Comparison of ENCODE assay signal across 8 cellular contexts in the genomic region with DNA sequence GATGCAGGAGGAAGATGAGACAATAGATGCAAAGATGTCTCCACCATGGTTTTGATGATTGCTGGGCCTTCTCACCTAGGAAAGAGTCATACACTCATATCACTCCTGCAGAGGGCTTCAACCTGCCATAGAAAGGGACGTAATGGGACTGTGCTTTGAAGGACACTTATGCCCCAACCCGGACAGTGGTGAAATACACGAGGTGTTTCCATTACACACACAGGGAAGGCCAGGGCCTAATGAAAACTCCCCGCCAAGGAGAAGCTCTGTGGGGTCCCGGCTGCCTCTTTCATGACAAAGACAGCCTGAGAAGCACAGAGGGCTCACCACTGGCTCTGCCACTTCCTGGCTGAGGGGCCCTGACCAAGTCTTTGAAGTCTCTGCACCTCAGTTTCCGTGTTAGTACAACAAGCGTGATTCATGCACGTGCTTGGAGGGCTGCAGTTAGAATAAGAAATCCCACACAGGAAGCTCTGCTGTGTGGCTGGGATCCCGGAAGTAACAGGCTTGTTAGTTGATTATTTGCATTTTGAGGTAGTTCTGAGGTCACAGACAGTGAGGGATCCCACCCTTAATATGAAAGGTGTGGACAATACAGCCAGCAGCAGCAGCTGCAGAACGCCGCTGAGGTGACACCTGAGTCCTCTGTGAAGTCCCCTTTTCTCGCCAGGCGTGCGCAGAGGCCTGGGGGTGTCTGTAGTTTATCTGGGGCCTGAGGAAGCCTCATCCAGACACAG.
DNase-seq lines count a peak whose midpoint lies in the region.

No MANE protein-coding gene starts in this region.

- no peaks in the 10 kb centered on the region for H3K9me3 ChIP-seq in GM23248 (ENCODE audit: low read depth)

- H3K27ac ChIP-seq in GM23248: no peak overlapping the region

- peak overlapping the region; percentile 53 for H2AFZ ChIP-seq in GM23248

- no peaks in the 10 kb centered on the region for H4K20me1 ChIP-seq in GM23248 (ENCODE audit: insufficient read depth)

- no peaks in the 10 kb centered on the region for H3K27me3 ChIP-seq in GM23248 (replicated peaks; ENCODE audit: insufficient read depth)

- no peaks in the 10 kb centered on the region for H3F3A ChIP-seq in GM23248 (ENCODE audit: insufficient read depth)

- no peaks in the 10 kb centered on the region for H3K36me3 ChIP-seq in GM23248 (ENCODE audit: low read depth)

- no peaks in the 10 kb centered on the region for H3K4me1 ChIP-seq in GM23248 (ENCODE audit: insufficient read depth)

- in situ Hi-C loops in GM23248 (cut with MboI): no loop called here

- WGBS in GM23248 (ENCODE audit: low coverage in 1 of 2, low lambda C conversion rate in 2 of 2, missing lambda C conversion rate in 2 of 2), 2 experiments: 77 to 78% methylated on average over 14 of the region's 14 CpGs

- no peak overlapping the region for H3K4me3 ChIP-seq in GM23248

- H3K9me2 ChIP-seq in GM23248 (ENCODE audit: insufficient read depth): no peaks in the 10 kb centered on the region

- DNase-seq in ELF-1 (ENCODE audit: low read depth, low spot score) (peak; percentile 5), GM23248 (no peak), NOMO-1 (lab: John Stamatoyannopoulos, UW; ENCODE audit: unreplicated experiment in 2 of 2) (peak; percentile 39 to 44), amygdala (lab: John Stamatoyannopoulos, UW) (no peak), NCI-H69 (lab: John Stamatoyannopoulos, UW) (no peak), dermis blood vessel endothelial cell (no peak)
- peak; percentile 78 for DNase-seq in activated effector memory CD4-positive, alpha-beta T cell treated with anti-CD3 and anti-CD28 coated beads, Interleukin-2, amount 50 U/mL, for 16 hours
- DNase-seq in stimulated activated CD4-positive, alpha-beta T cell treated with anti-CD3 and anti-CD28 coated beads, Interleukin-2, amount 100 ng/mL, for 48 hours: peak; percentile 48

- no peaks in the 10 kb centered on the region for H3K79me2 ChIP-seq in GM23248 (ENCODE audit: insufficient read depth)

- H3K4me2 ChIP-seq in GM23248 (ENCODE audit: unreplicated experiment): no peak overlapping the region

- H3K9ac ChIP-seq in GM23248: no peak overlapping the region

Comparison
In these comparisons a context has a peak if more than half of its experiments do, and no peak if none do; other contexts are left out.
1. DNase-seq: peak in ELF-1 (single experiment), NOMO-1 (2 of 2), activated effector memory CD4-positive, alpha-beta T cell treated with anti-CD3 and anti-CD28 coated beads, Interleukin-2, amount 50 U/mL, for 16 hours (single experiment) and stimulated activated CD4-positive, alpha-beta T cell treated with anti-CD3 and anti-CD28 coated beads, Interleukin-2, amount 100 ng/mL, for 48 hours (2 of 2); none in GM23248 (single experiment), amygdala (0 of 56), NCI-H69 (single experiment) and dermis blood vessel endothelial cell (single experiment).